17 cellular contexts compared by ENCODE assay signal in genomic region chr17:69812240-69812837, GRCh38.
DNase-seq lines count a peak whose midpoint lies in the region; TF ChIP-seq lines count a peak whose summit lies in the region.
"Had no signal": no experiment of that assay in that cellular context is flagged by ENCODE, and none has a peak within 500 bp of the region (broad histone marks: within the 10 kb centered on the region; RNA-seq: fewer than 3 reads in every experiment).

No MANE protein-coding gene starts in this region.

- in situ Hi-C loops in brain microvascular endothelial cell (cut with HindIII; ENCODE audit: low pct_ligation_motif_present, low sequenced_read_pairs), result no loop called here

- no peak overlapping the region for H3K27ac Mint-ChIP-seq in CD8-positive, alpha-beta memory T cell

- no peaks in the 10 kb centered on the region for H3K9me3 ChIP-seq in CD8-positive, alpha-beta memory T cell (ENCODE audit: low read length)
- H3K9me3 ChIP-seq: MG63 had no signal

- POLR2A ChIA-PET in CD8-positive, alpha-beta memory T cell (lab: Charles Lee), result no interaction called here

- H3K4me1 Mint-ChIP-seq in CD8-positive, alpha-beta memory T cell, result no peaks in the 10 kb centered on the region

- H3K36me3 Mint-ChIP-seq in CD8-positive, alpha-beta memory T cell, result no peaks in the 10 kb centered on the region

- H3K9me3 Mint-ChIP-seq in CD8-positive, alpha-beta memory T cell, result no peaks in the 10 kb centered on the region

- H3K27me3 ChIP-seq in brain microvascular endothelial cell (replicated peaks), result no peaks in the 10 kb centered on the region
- H3K27me3 ChIP-seq in CD8-positive, alpha-beta memory T cell (ENCODE audit: insufficient read depth, low read length, poor library complexity, severe bottlenecking), result no peaks in the 10 kb centered on the region
- H3K27me3 ChIP-seq: BLaER1 treated with 17β-estradiol and CSF1 and Interleukin-3, amounts not matched to agents 10 nM and 100 nM; MG63 had no signal

- CTCF ChIA-PET in CD8-positive, alpha-beta memory T cell (lab: Charles Lee), result no interaction called here

- no peak for TF ChIP-seq CTCF in fibroblast of villous mesenchyme (IDR thresholded peaks at IDR 0.05; ENCODE audit: insufficient read depth, low read depth, low read length)
- TF ChIP-seq CTCF in brain microvascular endothelial cell (IDR thresholded peaks at IDR 0.05; ENCODE audit: low read depth, low read length, missing control alignments), result no peak

- no peaks in the 10 kb centered on the region for H3K27me3 Mint-ChIP-seq in CD8-positive, alpha-beta memory T cell

- H3K36me3 ChIP-seq in brain microvascular endothelial cell (replicated peaks), result no peaks in the 10 kb centered on the region
- H3K36me3 ChIP-seq in CD8-positive, alpha-beta memory T cell (ENCODE audit: insufficient read depth, low read length), result no peaks in the 10 kb centered on the region
- H3K36me3 ChIP-seq: BLaER1 treated with 17β-estradiol and CSF1 and Interleukin-3, amounts not matched to agents 10 nM and 100 nM; MG63 had no signal

- no peaks in the 10 kb centered on the region for H3K4me1 ChIP-seq in CD8-positive, alpha-beta memory T cell (ENCODE audit: insufficient read depth, low read length)
- H3K4me1 ChIP-seq: BLaER1 treated with 17β-estradiol and CSF1 and Interleukin-3, amounts not matched to agents 10 nM and 100 nM had no signal

- DNase-seq in HCEC 1CT (peak; percentile 50), amniotic epithelial cell (ENCODE audit: low read depth) (peak; percentile 62), fibroblast of villous mesenchyme (ENCODE audit: low read depth) (peak; percentile 22), skeletal muscle cell (ENCODE audit: low read depth) (peak; percentile 14), brain microvascular endothelial cell (no peak), NCI-H82 (lab: John Stamatoyannopoulos, UW) (no peak), NCI-H2107 treated with DMSO at 0.1 percent for 48 hours (lab: John Stamatoyannopoulos, UW; ENCODE audit: unreplicated experiment) (no peak)
- no peak for DNase-seq in CD8-positive, alpha-beta memory T cell
- DNase-seq: DMS153, MG63, NCI-H1092 treated with DMSO at 0.1 percent for 48 hours, NCI-H1694, NCI-H2107, NCI-H748 treated with DMSO at 0.1 percent for 48 hours, SW 1271 had no signal

- no peak overlapping the region for H3K4me3 Mint-ChIP-seq in CD8-positive, alpha-beta memory T cell

- H3K27ac ChIP-seq in brain microvascular endothelial cell, result no peak overlapping the region
- H3K27ac ChIP-seq in CD8-positive, alpha-beta memory T cell (ENCODE audit: low read depth, low read length), result no peak overlapping the region
- H3K27ac ChIP-seq: BLaER1 treated with 17β-estradiol and CSF1 and Interleukin-3, amounts not matched to agents 10 nM and 100 nM; KMS-11 had no signal

- H3K4me3 ChIP-seq in fibroblast of villous mesenchyme (ENCODE audit: low read depth, low read length) (no peak overlapping the region), skeletal muscle cell (ENCODE audit: low read depth, low read length) (no peak overlapping the region), brain microvascular endothelial cell (ENCODE audit: low read depth, low read length) (no peak overlapping the region)
- no peak overlapping the region for H3K4me3 ChIP-seq in CD8-positive, alpha-beta memory T cell (ENCODE audit: low read length)
- H3K4me3 ChIP-seq: BLaER1 treated with 17β-estradiol and CSF1 and Interleukin-3, amounts not matched to agents 10 nM and 100 nM; MG63 had no signal

Comparison
In these comparisons a context has a peak if more than half of its experiments do, and no peak if none do; other contexts are left out.
1. DNase-seq: peak in HCEC 1CT (single experiment), amniotic epithelial cell (single experiment), fibroblast of villous mesenchyme (single experiment) and skeletal muscle cell (single experiment); none in brain microvascular endothelial cell (single experiment), NCI-H82 (single experiment), NCI-H2107 treated with DMSO at 0.1 percent for 48 hours (single experiment) and CD8-positive, alpha-beta memory T cell (0 of 5).